In the genomic region with DNA sequence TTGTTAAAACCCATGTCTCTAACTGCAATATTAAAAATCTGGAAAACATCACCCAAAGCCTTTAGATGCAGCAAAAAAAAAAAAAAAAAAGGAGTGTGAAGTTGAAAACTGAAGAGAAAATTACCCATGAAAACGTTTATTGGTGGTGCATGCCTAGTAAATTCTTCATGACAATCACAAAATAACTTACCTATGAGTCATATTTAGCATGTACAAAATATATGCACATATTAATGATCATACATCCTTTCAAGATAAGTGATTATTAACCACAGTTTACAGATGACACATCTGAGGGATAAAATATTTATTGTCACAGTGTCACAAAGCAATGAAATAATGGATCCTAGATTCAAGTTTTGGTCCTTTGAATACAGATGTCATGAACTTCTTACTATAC, we compare ENCODE assay signal across 21 cellular contexts.
"Had no signal": no experiment of that assay in that cellular context is flagged by ENCODE, and none has a peak within 500 bp of the region (broad histone marks: within the 10 kb centered on the region; RNA-seq: fewer than 3 reads in every experiment).

No MANE protein-coding gene starts in this region.

- DNase-seq: activated CD4-positive, alpha-beta memory T cell treated with anti-CD3 and anti-CD28 coated beads, Interleukin-2, amount 10 ng/mL, durations not matched to agents 7 days and 5 days; activated CD4-positive, alpha-beta T cell treated with anti-CD3 and anti-CD28 coated beads for 36 hours; activated gamma-delta T cell treated with Interleukin-2 at 50 U/mL for 16 hours; activated T-cell treated with anti-CD3 and anti-CD28 coated beads, Interleukin-2, amount 50 U/mL, for 48 hours; amygdala; cerebellar nuclear complex; effector memory CD4-positive, alpha-beta T cell; heart left ventricle; immature natural killer cell; left cardiac atrium; naive B cell; ovary; spleen; stomach; T-helper 17 cell; testis; upper lobe of right lung; WERI-Rb-1 had no signal

- H3K9me3 ChIP-seq: heart left ventricle, ovary, spleen, stomach, testis, upper lobe of right lung had no signal

- H3K4me1 ChIP-seq: heart left ventricle, neural progenitor cell, spleen, stomach, testis, upper lobe of right lung had no signal

- H3K36me3 ChIP-seq: heart left ventricle, neural progenitor cell, ovary, spleen, stomach, upper lobe of right lung, WERI-Rb-1 had no signal

- H3K27ac ChIP-seq: heart left ventricle, neural progenitor cell, ovary, spleen, stomach, testis, upper lobe of right lung, WERI-Rb-1 had no signal

- H3K4me3 ChIP-seq: heart left ventricle, lung, neural progenitor cell, ovary, spleen, stomach, testis, upper lobe of right lung had no signal

- H3K27me3 ChIP-seq: heart left ventricle, neural progenitor cell, ovary, spleen, stomach, testis, upper lobe of right lung had no signal

- H3K9ac ChIP-seq: neural progenitor cell had no signal

- H2AFZ ChIP-seq: neural progenitor cell had no signal

- H3K4me2 ChIP-seq: neural progenitor cell had no signal

- ATAC-seq: activated CD4-positive, alpha-beta T cell treated with anti-CD3 and anti-CD28 coated beads for 36 hours; heart left ventricle; left cardiac atrium; sciatic nerve; T-helper 17 cell; upper lobe of right lung had no signal
